Comparison of ENCODE assay signal across 19 cellular contexts in the genomic region with DNA sequence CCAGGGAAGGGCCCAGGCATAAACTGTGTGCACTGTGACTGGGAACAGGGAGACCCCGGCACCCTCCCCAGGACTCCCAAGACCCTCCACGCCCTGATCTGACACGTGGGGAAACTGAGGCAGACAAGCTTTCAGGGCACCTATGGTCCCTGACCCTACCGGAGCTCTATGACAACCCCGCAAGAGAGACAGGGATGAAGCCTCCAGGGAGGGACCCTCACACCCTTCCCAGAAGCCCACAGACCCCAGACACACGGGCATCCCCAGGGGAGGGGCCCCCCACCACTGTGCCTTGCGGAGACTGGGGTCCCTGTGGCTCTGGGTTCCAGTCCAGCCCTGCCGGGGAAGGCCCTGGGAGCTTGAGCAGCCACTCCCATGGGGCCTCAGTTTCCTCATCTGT. TPM values are rescaled to one million over a fixed set of nuclear protein-coding genes. Genes with fewer than 3 reads are reported as not detected.
DNase-seq lines count a peak whose midpoint lies in the region; ATAC-seq, FAIRE-seq and TF ChIP-seq lines count a peak whose summit lies in the region.
"Had no signal": no experiment of that assay in that cellular context is flagged by ENCODE, and none has a peak within 500 bp of the region (broad histone marks: within the 10 kb centered on the region; RNA-seq: fewer than 3 reads in every experiment).

No MANE protein-coding gene starts in this region.

- H3K4me1 ChIP-seq in BLaER1 treated with 17β-estradiol and CSF1 and Interleukin-3, amounts not matched to agents 10 nM and 100 nM = peaks cover 72 to 100% (median 100%) of the 10 kb centered on the region in 10 experiments
- H3K4me1 ChIP-seq in astrocyte (ENCODE audit: insufficient read depth, low read length) (peaks cover 6% of the 10 kb centered on the region), keratinocyte (ENCODE audit: control insufficient read depth, extremely low read depth, insufficient read depth, low read length) (peaks cover 6% of the 10 kb centered on the region), sigmoid colon (no peaks in the 10 kb centered on the region)

- FAIRE-seq in astrocyte (lab: Jason Lieb, UNC) (no peak), keratinocyte (lab: Jason Lieb, UNC) (no peak)
- FAIRE-seq: GM12878, small intestine had no signal

- H3K9me3 Mint-ChIP-seq in astrocyte (ENCODE audit: unreplicated experiment) = no peaks in the 10 kb centered on the region
- H3K9me3 Mint-ChIP-seq: GM23338; memory B cell; stimulated activated memory B cell treated with anti-CD40 and anti-IgM and Interleukin-4, amounts not matched to agents 10 μg/mL and 1 μg/mL and 100 μg/mL, for 72 hours; WTC11 had no signal

- dilution Hi-C loops in keratinocyte (cut with MboI; ENCODE audit: extremely low pct_ligation_motif_present, low sequenced_read_pairs) = no loop called here

- TF ChIP-seq POLR2A in sigmoid colon (IDR thresholded peaks at IDR 0.05) = no peak

- H3K4me3 Mint-ChIP-seq in astrocyte (ENCODE audit: unreplicated experiment) = no peak overlapping the region
- H3K4me3 Mint-ChIP-seq: GM23338; stimulated activated memory B cell treated with anti-CD40 and anti-IgM and Interleukin-4, amounts not matched to agents 10 μg/mL and 1 μg/mL and 100 μg/mL, for 72 hours; WTC11 had no signal

- TF ChIP-seq EP300 in sigmoid colon (IDR thresholded peaks at IDR 0.05) = no peak

- no peak for DNase-seq in astrocyte (ENCODE audit: low read depth)
- DNase-seq in keratinocyte (ENCODE audit: low read depth, low spot score) = no peak
- no peak for DNase-seq in sigmoid colon
- no peak for DNase-seq in MG63
- no peak for DNase-seq in AML-193 (lab: John Stamatoyannopoulos, UW)
- DNase-seq: activated CD8-positive, alpha-beta memory T cell treated with anti-CD3 and anti-CD28 coated beads for 24 hours; activated effector memory CD4-positive, alpha-beta T cell treated with Interleukin-2 at 50 U/mL for 16 hours; Calu3; NCI-H748 treated with DMSO at 0.1 percent for 48 hours; small intestine; T-helper 1 cell had no signal

- no peaks in the 10 kb centered on the region for H3K36me3 ChIP-seq in BLaER1 treated with 17β-estradiol and CSF1 and Interleukin-3, amounts not matched to agents 10 nM and 100 nM
- no peaks in the 10 kb centered on the region for H3K36me3 ChIP-seq in astrocyte (ENCODE audit: insufficient read depth, low read length)
- H3K36me3 ChIP-seq in keratinocyte (ENCODE audit: control insufficient read depth in 2 of 2, extremely low read depth in 1 of 2, insufficient read depth in 2 of 2, low read length in 2 of 2) = no peaks in the 10 kb centered on the region
- no peaks in the 10 kb centered on the region for H3K36me3 ChIP-seq in sigmoid colon
- no peaks in the 10 kb centered on the region for H3K36me3 ChIP-seq in MG63

- H2AFZ ChIP-seq in astrocyte (ENCODE audit: low read depth, low read length) (peak overlapping the region; percentile 83), keratinocyte (ENCODE audit: control insufficient read depth, low read length) (peak overlapping the region; percentile 36)
- H2AFZ ChIP-seq: GM23338 had no signal

- H3K4me1 Mint-ChIP-seq in astrocyte (ENCODE audit: low read depth, unreplicated experiment) = peaks cover 1% of the 10 kb centered on the region

- H3K4me3 ChIP-seq in BLaER1 treated with 17β-estradiol and CSF1 and Interleukin-3, amounts not matched to agents 10 nM and 100 nM = peak overlapping the region in 9 of 10 experiments; percentile 7 to 61 (median 28); a peak in 12 of 20 replicates
- H3K4me3 ChIP-seq in astrocyte (ENCODE audit: insufficient read depth, low read depth, low read length) (no peak overlapping the region), keratinocyte (ENCODE audit: control insufficient read depth in 2 of 3, extremely low read depth in 1 of 3, insufficient read depth in 2 of 3, low read depth in 1 of 3, low read length in 3 of 3) (no peak overlapping the region), sigmoid colon (peak overlapping the region in 1 of 4 donors; percentile 6), MG63 (no peak overlapping the region)
- H3K4me3 ChIP-seq: GM12878, GM23338 had no signal

- peaks cover 0 to 8% (median 0%) of the 10 kb centered on the region in 11 experiments; a peak in 2 of 22 replicates for H4K20me1 ChIP-seq in BLaER1 treated with 17β-estradiol and CSF1 and Interleukin-3, amounts not matched to agents 10 nM and 100 nM
- H4K20me1 ChIP-seq in astrocyte (ENCODE audit: insufficient read depth, low read length) (no peaks in the 10 kb centered on the region), keratinocyte (ENCODE audit: control insufficient read depth, extremely low read depth, insufficient read depth, low read length) (no peaks in the 10 kb centered on the region)

- peaks cover 0 to 57% (median 22%) of the 10 kb centered on the region in 11 experiments; a peak in 19 of 22 replicates for H3K27me3 ChIP-seq in BLaER1 treated with 17β-estradiol and CSF1 and Interleukin-3, amounts not matched to agents 10 nM and 100 nM
- no peaks in the 10 kb centered on the region for H3K27me3 ChIP-seq in astrocyte (ENCODE audit: insufficient read depth, low read length)
- H3K27me3 ChIP-seq in keratinocyte (ENCODE audit: control insufficient read depth, extremely low read depth, insufficient read depth, low read length) = peaks cover 19% of the 10 kb centered on the region
- H3K27me3 ChIP-seq in sigmoid colon = peaks cover 3 to 48% (median 8%) of the 10 kb centered on the region in 3 donors
- H3K27me3 ChIP-seq in MG63 = no peaks in the 10 kb centered on the region

- H3K9ac ChIP-seq in BLaER1 treated with 17β-estradiol and CSF1 and Interleukin-3, amounts not matched to agents 10 nM and 100 nM = peak overlapping the region; percentile 46 to 78 (median 62); a peak in 19 of 22 replicates
- no peak overlapping the region for H3K9ac ChIP-seq in astrocyte (ENCODE audit: low read length)
- no peak overlapping the region for H3K9ac ChIP-seq in keratinocyte (ENCODE audit: control insufficient read depth, extremely low read depth, insufficient read depth, low read length)

- WGBS in sigmoid colon, 2 donors = 42 to 59% methylated on average over 8 of the region's 8 CpGs

- no peaks in the 10 kb centered on the region for H3K9me1 ChIP-seq in keratinocyte (ENCODE audit: control insufficient read depth, extremely low read depth, insufficient read depth, low read length)

- H3K27me3 Mint-ChIP-seq in astrocyte (ENCODE audit: low read depth, unreplicated experiment) = peaks cover 8% of the 10 kb centered on the region

- H3K4me2 ChIP-seq in BLaER1 treated with 17β-estradiol and CSF1 and Interleukin-3, amounts not matched to agents 10 nM and 100 nM = peak overlapping the region; percentile 85 to 100 (median 98)
- no peak overlapping the region for H3K4me2 ChIP-seq in astrocyte (ENCODE audit: low read length)
- H3K4me2 ChIP-seq in keratinocyte (ENCODE audit: control insufficient read depth, extremely low read depth, insufficient read depth, low read depth, low read length) = no peak overlapping the region
- H3K4me2 ChIP-seq: GM23338 had no signal

- TF ChIP-seq CTCF in astrocyte (IDR thresholded peaks at IDR 0.05; ENCODE audit: insufficient read depth, low read depth, low read length) = no peak
- TF ChIP-seq CTCF in keratinocyte (optimal IDR thresholded peaks at IDR 0.05 in 1 of 3, IDR thresholded peaks at IDR 0.05 in 1 of 3, conservative IDR thresholded peaks at IDR 0.05 in 1 of 3; ENCODE audit: extremely low read depth in 1 of 3, insufficient read depth in 2 of 3, low read length in 3 of 3) = no peak
- TF ChIP-seq CTCF in sigmoid colon (IDR thresholded peaks at IDR 0.05) = no peak

- no peaks in the 10 kb centered on the region for H3K9me3 ChIP-seq in BLaER1 treated with 17β-estradiol and CSF1 and Interleukin-3, amounts not matched to agents 10 nM and 100 nM (replicated peaks in 1 of 11)
- H3K9me3 ChIP-seq in astrocyte (ENCODE audit: insufficient read depth, low read depth, low read length) (no peaks in the 10 kb centered on the region), keratinocyte (ENCODE audit: control insufficient read depth, low read depth, low read length) (no peaks in the 10 kb centered on the region), sigmoid colon (no peaks in the 10 kb centered on the region), MG63 (no peaks in the 10 kb centered on the region)

- H3K27ac Mint-ChIP-seq in astrocyte (ENCODE audit: unreplicated experiment) = no peak overlapping the region
- H3K27ac Mint-ChIP-seq: GM23338; memory B cell; stimulated activated memory B cell treated with anti-CD40 and anti-IgM and Interleukin-4, amounts not matched to agents 10 μg/mL and 1 μg/mL and 100 μg/mL, for 72 hours; WTC11 had no signal

- ATAC-seq in HG03571 (IDR thresholded peaks at IDR 0.05; ENCODE audit: unreplicated experiment) = no peak
- no peak for ATAC-seq in HG02885 (IDR thresholded peaks at IDR 0.05; ENCODE audit: poor library complexity, unreplicated experiment)
- ATAC-seq: GM23338; stimulated activated memory B cell treated with anti-CD40 and anti-IgM and Interleukin-4, amounts not matched to agents 10 μg/mL and 1 μg/mL and 100 μg/mL, for 72 hours; WTC11 had no signal

- H3K36me3 Mint-ChIP-seq in astrocyte (ENCODE audit: low read depth, unreplicated experiment) = no peaks in the 10 kb centered on the region
- H3K36me3 Mint-ChIP-seq: memory B cell; stimulated activated memory B cell treated with anti-CD40 and anti-IgM and Interleukin-4, amounts not matched to agents 10 μg/mL and 1 μg/mL and 100 μg/mL, for 72 hours; WTC11 had no signal

- no peaks in the 10 kb centered on the region for H3K79me2 ChIP-seq in astrocyte (ENCODE audit: insufficient read depth, low read length)
- no peaks in the 10 kb centered on the region for H3K79me2 ChIP-seq in keratinocyte (ENCODE audit: control insufficient read depth, insufficient read depth, low read length)

- peak overlapping the region in 10 of 11 experiments; percentile 35 to 77 (median 66); a peak in 19 of 22 replicates for H3K27ac ChIP-seq in BLaER1 treated with 17β-estradiol and CSF1 and Interleukin-3, amounts not matched to agents 10 nM and 100 nM
- no peak overlapping the region for H3K27ac ChIP-seq in astrocyte (ENCODE audit: low read depth, low read length)
- no peak overlapping the region for H3K27ac ChIP-seq in keratinocyte (ENCODE audit: control insufficient read depth, insufficient read depth, low read length)
- peak overlapping the region; percentile 48 to 67 (median 58) for H3K27ac ChIP-seq in sigmoid colon

- intact Hi-C loops in sigmoid colon (cut with DNase I) = no loop called here

RNA-seq across cellular contexts. Expression of gene EGFL7, which starts 6.4 kb away (rescaled TPM):
- total RNA-seq in astrocyte (12.3 and 15.5 TPM in 2 replicates), sigmoid colon (10 to 100 TPM; 31.0 to 75.6 (median 46.0) TPM)
- polyA plus RNA-seq in keratinocyte (4.2 to 10.5 TPM (median 6.2 TPM) in 3 replicates), sigmoid colon (10 to 100 TPM in 2 of 3 donors, 1 to 10 TPM in 1; 6.0 to 43.5 (median 27.6) TPM)
- polyA plus RNA-seq in keratinocyte (2011; ENCODE audit: low read depth) = 1.0 TPM
- polyA plus RNA-seq in keratinocyte (2011; cell fraction: cytosol; rRNA removed) = 3.9 and 15.7 TPM in 2 replicates
- polyA plus RNA-seq in keratinocyte (2011; cell fraction: nucleus; rRNA removed) = 7.2 and 12.3 TPM in 2 replicates
- 2.4 and 10.1 TPM in 2 replicates for polyA plus RNA-seq in keratinocyte (2012; ENCODE audit: low replicate concordance)
- polyA minus RNA-seq in keratinocyte = 1.3 to 4.1 TPM (median 2.7 TPM) in 3 replicates
- polyA minus RNA-seq in keratinocyte (2011; cell fraction: cytosol; rRNA and poly(A)+ RNA removed) = 16.3 TPM
- polyA minus RNA-seq in keratinocyte (2011; cell fraction: nucleus; rRNA and poly(A)+ RNA removed) = 4.7 and 7.5 TPM in 2 replicates
- 24.5 and 25.9 TPM in 2 replicates for total RNA-seq in MG63 (2014; rRNA removed; shearing (Covaris generic); ENCODE audit: low replicate concordance)

RNA-seq across cellular contexts. Expression of gene AGPAT2, which starts 30.9 kb away (rescaled TPM):
- total RNA-seq in astrocyte = 30.8 and 38.0 TPM in 2 replicates
- 26.5 to 35.5 TPM (median 34.7 TPM) in 3 replicates for polyA plus RNA-seq in keratinocyte
- 3.0 TPM for polyA plus RNA-seq in keratinocyte (2011; ENCODE audit: low read depth)
- polyA plus RNA-seq in keratinocyte (2011; cell fraction: cytosol; rRNA removed) = 32.9 and 44.3 TPM in 2 replicates
- polyA plus RNA-seq in keratinocyte (2011; cell fraction: nucleus; rRNA removed) = 32.8 and 43.6 TPM in 2 replicates
- 20.3 and 38.1 TPM in 2 replicates for polyA plus RNA-seq in keratinocyte (2012; ENCODE audit: low replicate concordance)
- 22.2 to 51.8 TPM (median 23.8 TPM) in 3 replicates for polyA minus RNA-seq in keratinocyte
- polyA minus RNA-seq in keratinocyte (2011; cell fraction: cytosol; rRNA and poly(A)+ RNA removed) = 60.4 TPM
- 17.6 and 20.6 TPM in 2 replicates for polyA minus RNA-seq in keratinocyte (2011; cell fraction: nucleus; rRNA and poly(A)+ RNA removed)
- total RNA-seq in sigmoid colon = 10 to 100 TPM; 28.0 to 62.4 (median 33.7) TPM
- polyA plus RNA-seq in sigmoid colon = 100 to 1,000 TPM in 2 of 3 donors, 10 to 100 TPM in 1; 92.5 to 345 (median 181) TPM
- 58.8 and 116 TPM in 2 replicates for total RNA-seq in MG63 (2014; rRNA removed; shearing (Covaris generic); ENCODE audit: low replicate concordance)

RNA-seq across cellular contexts. Expression of gene DIPK1B, which starts 56.0 kb away (rescaled TPM):
- total RNA-seq in astrocyte = 22.4 and 23.2 TPM in 2 replicates
- polyA plus RNA-seq in keratinocyte = 0.03 to 0.26 TPM in 2 of 3 replicates, not detected in the other
- polyA plus RNA-seq in keratinocyte (2011; ENCODE audit: low read depth) = not detected
- polyA plus RNA-seq in keratinocyte (2011; cell fraction: cytosol; rRNA removed) = 0.05 and 0.17 TPM in 2 replicates
- polyA plus RNA-seq in keratinocyte (2011; cell fraction: nucleus; rRNA removed) = 0.10 and 0.16 TPM in 2 replicates
- 0.21 and 0.24 TPM in 2 replicates for polyA plus RNA-seq in keratinocyte (2012; ENCODE audit: low replicate concordance)
- 0.13 to 0.20 TPM in 2 of 3 replicates, not detected in the other for polyA minus RNA-seq in keratinocyte
- not detected for polyA minus RNA-seq in keratinocyte (2011; cell fraction: cytosol; rRNA and poly(A)+ RNA removed)
- polyA minus RNA-seq in keratinocyte (2011; cell fraction: nucleus; rRNA and poly(A)+ RNA removed) = 0.21 TPM in 1 of 2 replicates, not detected in the other
- total RNA-seq in sigmoid colon = 10 to 100 TPM in 3 of 4 donors, 1 to 10 TPM in 1; 9.6 to 18.3 (median 14.3) TPM
- 1 to 10 TPM in 1 of 3 donors, under 1 TPM in 2; 0.23 to 6.5 (median 0.60) TPM for polyA plus RNA-seq in sigmoid colon
- total RNA-seq in MG63 (2014; rRNA removed; shearing (Covaris generic); ENCODE audit: low replicate concordance) = 11.5 and 13.3 TPM in 2 replicates

Comparison
In these comparisons a context has a peak if more than half of its experiments do, and no peak if none do; other contexts are left out.
1. H3K27ac ChIP-seq: peak in BLaER1 treated with 17β-estradiol and CSF1 and Interleukin-3, amounts not matched to agents 10 nM and 100 nM (10 of 11) and sigmoid colon (4 of 4); none in astrocyte (single experiment) and keratinocyte (single experiment).
2. H3K4me2 ChIP-seq: peak in BLaER1 treated with 17β-estradiol and CSF1 and Interleukin-3, amounts not matched to agents 10 nM and 100 nM (11 of 11); none in astrocyte (single experiment) and keratinocyte (single experiment).
3. H3K4me3 ChIP-seq: peak in BLaER1 treated with 17β-estradiol and CSF1 and Interleukin-3, amounts not matched to agents 10 nM and 100 nM (9 of 10); none in astrocyte (single experiment), keratinocyte (0 of 3) and MG63 (single experiment).
4. H3K9ac ChIP-seq: peak in BLaER1 treated with 17β-estradiol and CSF1 and Interleukin-3, amounts not matched to agents 10 nM and 100 nM (11 of 11); none in astrocyte (single experiment) and keratinocyte (single experiment).